1 cellular context compared by ENCODE assay signal in the genomic region with DNA sequence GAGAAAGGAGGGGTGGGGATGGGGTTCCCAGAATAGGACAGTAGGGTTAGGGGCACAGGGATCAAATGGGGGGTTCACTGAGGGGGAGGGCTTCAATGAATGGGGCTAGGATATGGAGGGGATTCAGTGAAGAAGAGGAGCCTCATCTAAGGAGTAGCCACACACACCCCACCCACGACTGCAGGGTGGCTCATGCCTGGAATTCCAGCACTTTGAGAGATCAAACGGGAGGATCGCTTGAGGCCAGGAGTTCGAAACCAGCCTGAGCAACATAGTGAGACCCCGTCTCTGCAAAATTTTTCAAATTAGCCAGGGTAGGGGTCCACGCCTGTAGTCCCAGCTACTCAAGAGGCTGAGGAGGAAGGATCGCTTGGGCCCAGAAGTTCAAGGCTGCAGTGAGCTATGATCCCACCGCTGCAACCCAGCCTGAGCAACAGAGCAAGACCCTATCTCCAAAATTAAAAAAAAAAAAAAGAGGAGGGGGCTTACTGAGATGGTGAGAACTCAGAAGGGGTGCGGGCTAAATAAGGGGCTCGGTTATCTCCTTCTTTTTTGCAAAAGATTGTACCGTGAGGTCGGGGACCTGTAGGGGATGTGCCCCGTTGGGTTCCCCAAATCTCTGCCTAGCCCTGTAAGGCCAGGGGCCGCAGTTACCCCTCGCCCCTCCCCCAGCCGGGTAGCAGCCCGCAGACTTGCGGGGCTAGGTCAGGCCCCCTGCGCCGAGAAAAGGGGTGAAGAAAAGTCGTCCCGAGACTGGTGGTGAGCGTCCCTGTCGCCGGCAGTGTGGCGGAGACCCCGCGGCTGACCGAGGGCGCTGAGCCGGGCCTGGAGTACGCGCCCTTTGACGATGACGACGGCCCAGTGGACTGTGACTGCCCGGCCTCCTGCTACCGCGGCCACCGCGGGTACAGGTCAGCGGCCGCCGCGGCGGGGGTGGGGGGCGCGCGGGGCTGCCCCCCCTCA.
TF ChIP-seq lines count a peak whose summit lies in the region.

No MANE protein-coding gene starts in this region.

TF ChIP-seq in endothelial cell of umbilical vein, 7 proteins besides CTCF, POLR2A, EP300 and RAD21:
- TF ChIP-seq FOS (IDR thresholded peaks at IDR 0.05; ENCODE audit: borderline replicate concordance, insufficient read depth, low read length): no peak
- TF ChIP-seq MAX (IDR thresholded peaks at IDR 0.05; ENCODE audit: insufficient read depth, insufficient read length): no peak
- peak; percentile 39 for TF ChIP-seq EZH2 (IDR thresholded peaks at IDR 0.05; ENCODE audit: borderline replicate concordance, low read depth, low read length, severe bottlenecking)
